ENCODE assay signal across 1 cellular context in the genomic region with DNA sequence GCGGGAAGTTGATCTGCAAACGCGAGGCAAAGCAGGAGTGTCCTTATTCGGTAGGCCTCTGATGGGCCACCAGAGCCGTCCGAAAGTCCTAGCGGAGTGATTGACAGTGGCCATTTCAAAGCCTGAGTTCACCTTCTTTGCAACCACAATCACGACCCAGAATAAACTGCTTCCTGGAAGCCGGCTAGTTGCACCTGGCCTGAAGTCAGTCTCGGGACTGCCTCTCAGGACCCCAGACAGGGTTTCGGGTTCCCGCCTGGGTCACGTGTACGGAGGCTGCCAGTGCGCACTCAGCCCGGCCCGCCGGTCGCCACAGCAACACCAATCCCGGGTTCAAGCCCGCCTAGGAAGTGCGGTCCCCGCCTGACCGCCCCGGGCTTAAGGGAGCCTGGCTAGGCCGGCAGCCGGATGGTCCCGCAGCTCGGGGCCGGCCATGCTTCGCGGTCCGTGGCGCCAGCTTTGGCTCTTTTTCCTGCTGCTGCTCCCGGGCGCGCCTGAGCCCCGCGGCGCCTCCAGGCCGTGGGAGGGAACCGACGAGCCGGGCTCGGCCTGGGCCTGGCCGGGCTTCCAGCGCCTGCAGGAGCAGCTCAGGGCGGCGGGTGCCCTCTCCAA.
TF ChIP-seq lines count a peak whose summit lies in the region.

A gene with protein sequence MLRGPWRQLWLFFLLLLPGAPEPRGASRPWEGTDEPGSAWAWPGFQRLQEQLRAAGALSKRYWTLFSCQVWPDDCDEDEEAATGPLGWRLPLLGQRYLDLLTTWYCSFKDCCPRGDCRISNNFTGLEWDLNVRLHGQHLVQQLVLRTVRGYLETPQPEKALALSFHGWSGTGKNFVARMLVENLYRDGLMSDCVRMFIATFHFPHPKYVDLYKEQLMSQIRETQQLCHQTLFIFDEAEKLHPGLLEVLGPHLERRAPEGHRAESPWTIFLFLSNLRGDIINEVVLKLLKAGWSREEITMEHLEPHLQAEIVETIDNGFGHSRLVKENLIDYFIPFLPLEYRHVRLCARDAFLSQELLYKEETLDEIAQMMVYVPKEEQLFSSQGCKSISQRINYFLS (plus strand): TSS at position 375 of the 612 bp plus-strand sequence. CDS start 59 bp downstream, at position 434.

TF ChIP-seq in GM12878, 131 proteins besides CTCF, POLR2A, EP300 and RAD21 (continued from another document and continues in another):
- TF ChIP-seq, protein P1, sequence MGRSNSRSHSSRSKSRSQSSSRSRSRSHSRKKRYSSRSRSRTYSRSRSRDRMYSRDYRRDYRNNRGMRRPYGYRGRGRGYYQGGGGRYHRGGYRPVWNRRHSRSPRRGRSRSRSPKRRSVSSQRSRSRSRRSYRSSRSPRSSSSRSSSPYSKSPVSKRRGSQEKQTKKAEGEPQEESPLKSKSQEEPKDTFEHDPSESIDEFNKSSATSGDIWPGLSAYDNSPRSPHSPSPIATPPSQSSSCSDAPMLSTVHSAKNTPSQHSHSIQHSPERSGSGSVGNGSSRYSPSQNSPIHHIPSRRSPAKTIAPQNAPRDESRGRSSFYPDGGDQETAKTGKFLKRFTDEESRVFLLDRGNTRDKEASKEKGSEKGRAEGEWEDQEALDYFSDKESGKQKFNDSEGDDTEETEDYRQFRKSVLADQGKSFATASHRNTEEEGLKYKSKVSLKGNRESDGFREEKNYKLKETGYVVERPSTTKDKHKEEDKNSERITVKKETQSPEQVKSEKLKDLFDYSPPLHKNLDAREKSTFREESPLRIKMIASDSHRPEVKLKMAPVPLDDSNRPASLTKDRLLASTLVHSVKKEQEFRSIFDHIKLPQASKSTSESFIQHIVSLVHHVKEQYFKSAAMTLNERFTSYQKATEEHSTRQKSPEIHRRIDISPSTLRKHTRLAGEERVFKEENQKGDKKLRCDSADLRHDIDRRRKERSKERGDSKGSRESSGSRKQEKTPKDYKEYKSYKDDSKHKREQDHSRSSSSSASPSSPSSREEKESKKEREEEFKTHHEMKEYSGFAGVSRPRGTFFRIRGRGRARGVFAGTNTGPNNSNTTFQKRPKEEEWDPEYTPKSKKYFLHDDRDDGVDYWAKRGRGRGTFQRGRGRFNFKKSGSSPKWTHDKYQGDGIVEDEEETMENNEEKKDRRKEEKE (IDR thresholded peaks at IDR 0.05), result no peak
- TF ChIP-seq POU2F2 (IDR thresholded peaks at IDR 0.05; ENCODE audit: borderline replicate concordance, low read depth, low read length) (no peak; the same call in 2 of the 3 replicates), SPI1 (IDR thresholded peaks at IDR 0.05; ENCODE audit: borderline replicate concordance, insufficient read depth, low read depth, low read length) (no peak), MEF2A (IDR thresholded peaks at IDR 0.05; ENCODE audit: insufficient read depth, low read depth, low read length) (peak; percentile 53; the same call in 1 of the 2 replicates), CBX3 (IDR thresholded peaks at IDR 0.05; ENCODE audit: borderline replicate concordance, low read depth) (no peak), IRF4 (IDR thresholded peaks at IDR 0.05; ENCODE audit: low read depth, low read length) (no peak), YY1 (IDR thresholded peaks at IDR 0.05; ENCODE audit: low read depth, low read length) (peak; percentile 88), CHD1 (IDR thresholded peaks at IDR 0.05; ENCODE audit: low read depth, low read length) (no peak), NR2C1 (IDR thresholded peaks at IDR 0.05) (no peak), EED (IDR thresholded peaks at IDR 0.05; ENCODE audit: low read depth) (0 out of 2 replicates have a peak, but pooled peaks have one; percentile 43), RBBP5 (conservative IDR thresholded peaks at IDR 0.05) (no peak), BHLHE40 (IDR thresholded peaks at IDR 0.05; ENCODE audit: borderline replicate concordance in 1 of 2, low read depth in 2 of 2, low read length in 1 of 2) (peak; percentile 87 to 94), ASH2L (IDR thresholded peaks at IDR 0.05; ENCODE audit: borderline replicate concordance, low read depth) (no peak), JUND (IDR thresholded peaks at IDR 0.05; ENCODE audit: low read depth, low read length) (no peak), CBFB (IDR thresholded peaks at IDR 0.05; ENCODE audit: low read depth) (peak; percentile 93), TCF3 (IDR thresholded peaks at IDR 0.05; ENCODE audit: borderline replicate concordance, insufficient read depth, low read depth, low read length) (peak; percentile 70; the same call in 1 of the 2 replicates), YBX1 (IDR thresholded peaks at IDR 0.05) (no peak), BRCA1 (IDR thresholded peaks at IDR 0.05; ENCODE audit: low read depth, low read length) (no peak), RELA (IDR thresholded peaks at IDR 0.05; ENCODE audit: borderline replicate concordance, partially characterized antibody) (no peak), CEBPB (IDR thresholded peaks at IDR 0.05; ENCODE audit: borderline replicate concordance in 1 of 2, low read depth in 2 of 2, low read length in 2 of 2) (no peak), MYB (IDR thresholded peaks at IDR 0.05; ENCODE audit: borderline replicate concordance, low read depth, low read length) (no peak), POLR2AphosphoS5 (IDR thresholded peaks at IDR 0.05; ENCODE audit: low read length) (peak; percentile 82), MYC (IDR thresholded peaks at IDR 0.05; ENCODE audit: insufficient read depth, insufficient read length, insufficient replicate concordance, low read length, severe bottlenecking) (no peak), NRF1 (conservative IDR thresholded peaks at IDR 0.05; ENCODE audit: low read depth, low read length) (peak; percentile 20; the same call in 1 of the 2 replicates), GABPA (IDR thresholded peaks at IDR 0.05; ENCODE audit: low read depth) (no peak), TARDBP (IDR thresholded peaks at IDR 0.05; ENCODE audit: borderline replicate concordance) (no peak), SIX5 (IDR thresholded peaks at IDR 0.05; ENCODE audit: low read depth, low read length, severe bottlenecking) (peak; percentile 4)
- TF ChIP-seq, protein P2, sequence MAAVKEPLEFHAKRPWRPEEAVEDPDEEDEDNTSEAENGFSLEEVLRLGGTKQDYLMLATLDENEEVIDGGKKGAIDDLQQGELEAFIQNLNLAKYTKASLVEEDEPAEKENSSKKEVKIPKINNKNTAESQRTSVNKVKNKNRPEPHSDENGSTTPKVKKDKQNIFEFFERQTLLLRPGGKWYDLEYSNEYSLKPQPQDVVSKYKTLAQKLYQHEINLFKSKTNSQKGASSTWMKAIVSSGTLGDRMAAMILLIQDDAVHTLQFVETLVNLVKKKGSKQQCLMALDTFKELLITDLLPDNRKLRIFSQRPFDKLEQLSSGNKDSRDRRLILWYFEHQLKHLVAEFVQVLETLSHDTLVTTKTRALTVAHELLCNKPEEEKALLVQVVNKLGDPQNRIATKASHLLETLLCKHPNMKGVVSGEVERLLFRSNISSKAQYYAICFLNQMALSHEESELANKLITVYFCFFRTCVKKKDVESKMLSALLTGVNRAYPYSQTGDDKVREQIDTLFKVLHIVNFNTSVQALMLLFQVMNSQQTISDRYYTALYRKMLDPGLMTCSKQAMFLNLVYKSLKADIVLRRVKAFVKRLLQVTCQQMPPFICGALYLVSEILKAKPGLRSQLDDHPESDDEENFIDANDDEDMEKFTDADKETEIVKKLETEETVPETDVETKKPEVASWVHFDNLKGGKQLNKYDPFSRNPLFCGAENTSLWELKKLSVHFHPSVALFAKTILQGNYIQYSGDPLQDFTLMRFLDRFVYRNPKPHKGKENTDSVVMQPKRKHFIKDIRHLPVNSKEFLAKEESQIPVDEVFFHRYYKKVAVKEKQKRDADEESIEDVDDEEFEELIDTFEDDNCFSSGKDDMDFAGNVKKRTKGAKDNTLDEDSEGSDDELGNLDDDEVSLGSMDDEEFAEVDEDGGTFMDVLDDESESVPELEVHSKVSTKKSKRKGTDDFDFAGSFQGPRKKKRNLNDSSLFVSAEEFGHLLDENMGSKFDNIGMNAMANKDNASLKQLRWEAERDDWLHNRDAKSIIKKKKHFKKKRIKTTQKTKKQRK (IDR thresholded peaks at IDR 0.05; ENCODE audit: low read depth, low read length), result no peak
- TF ChIP-seq, protein P3, sequence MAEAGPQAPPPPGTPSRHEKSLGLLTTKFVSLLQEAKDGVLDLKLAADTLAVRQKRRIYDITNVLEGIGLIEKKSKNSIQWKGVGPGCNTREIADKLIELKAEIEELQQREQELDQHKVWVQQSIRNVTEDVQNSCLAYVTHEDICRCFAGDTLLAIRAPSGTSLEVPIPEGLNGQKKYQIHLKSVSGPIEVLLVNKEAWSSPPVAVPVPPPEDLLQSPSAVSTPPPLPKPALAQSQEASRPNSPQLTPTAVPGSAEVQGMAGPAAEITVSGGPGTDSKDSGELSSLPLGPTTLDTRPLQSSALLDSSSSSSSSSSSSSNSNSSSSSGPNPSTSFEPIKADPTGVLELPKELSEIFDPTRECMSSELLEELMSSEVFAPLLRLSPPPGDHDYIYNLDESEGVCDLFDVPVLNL (IDR thresholded peaks at IDR 0.05; ENCODE audit: low read depth, low read length), result peak; percentile 62; the same call in 1 of the 2 replicates
- TF ChIP-seq, protein P4, sequence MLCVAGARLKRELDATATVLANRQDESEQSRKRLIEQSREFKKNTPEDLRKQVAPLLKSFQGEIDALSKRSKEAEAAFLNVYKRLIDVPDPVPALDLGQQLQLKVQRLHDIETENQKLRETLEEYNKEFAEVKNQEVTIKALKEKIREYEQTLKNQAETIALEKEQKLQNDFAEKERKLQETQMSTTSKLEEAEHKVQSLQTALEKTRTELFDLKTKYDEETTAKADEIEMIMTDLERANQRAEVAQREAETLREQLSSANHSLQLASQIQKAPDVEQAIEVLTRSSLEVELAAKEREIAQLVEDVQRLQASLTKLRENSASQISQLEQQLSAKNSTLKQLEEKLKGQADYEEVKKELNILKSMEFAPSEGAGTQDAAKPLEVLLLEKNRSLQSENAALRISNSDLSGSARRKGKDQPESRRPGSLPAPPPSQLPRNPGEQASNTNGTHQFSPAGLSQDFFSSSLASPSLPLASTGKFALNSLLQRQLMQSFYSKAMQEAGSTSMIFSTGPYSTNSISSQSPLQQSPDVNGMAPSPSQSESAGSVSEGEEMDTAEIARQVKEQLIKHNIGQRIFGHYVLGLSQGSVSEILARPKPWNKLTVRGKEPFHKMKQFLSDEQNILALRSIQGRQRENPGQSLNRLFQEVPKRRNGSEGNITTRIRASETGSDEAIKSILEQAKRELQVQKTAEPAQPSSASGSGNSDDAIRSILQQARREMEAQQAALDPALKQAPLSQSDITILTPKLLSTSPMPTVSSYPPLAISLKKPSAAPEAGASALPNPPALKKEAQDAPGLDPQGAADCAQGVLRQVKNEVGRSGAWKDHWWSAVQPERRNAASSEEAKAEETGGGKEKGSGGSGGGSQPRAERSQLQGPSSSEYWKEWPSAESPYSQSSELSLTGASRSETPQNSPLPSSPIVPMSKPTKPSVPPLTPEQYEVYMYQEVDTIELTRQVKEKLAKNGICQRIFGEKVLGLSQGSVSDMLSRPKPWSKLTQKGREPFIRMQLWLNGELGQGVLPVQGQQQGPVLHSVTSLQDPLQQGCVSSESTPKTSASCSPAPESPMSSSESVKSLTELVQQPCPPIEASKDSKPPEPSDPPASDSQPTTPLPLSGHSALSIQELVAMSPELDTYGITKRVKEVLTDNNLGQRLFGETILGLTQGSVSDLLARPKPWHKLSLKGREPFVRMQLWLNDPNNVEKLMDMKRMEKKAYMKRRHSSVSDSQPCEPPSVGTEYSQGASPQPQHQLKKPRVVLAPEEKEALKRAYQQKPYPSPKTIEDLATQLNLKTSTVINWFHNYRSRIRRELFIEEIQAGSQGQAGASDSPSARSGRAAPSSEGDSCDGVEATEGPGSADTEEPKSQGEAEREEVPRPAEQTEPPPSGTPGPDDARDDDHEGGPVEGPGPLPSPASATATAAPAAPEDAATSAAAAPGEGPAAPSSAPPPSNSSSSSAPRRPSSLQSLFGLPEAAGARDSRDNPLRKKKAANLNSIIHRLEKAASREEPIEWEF (IDR thresholded peaks at IDR 0.05; ENCODE audit: insufficient replicate concordance, low read depth, low read length), result no peak
- TF ChIP-seq, protein P5, sequence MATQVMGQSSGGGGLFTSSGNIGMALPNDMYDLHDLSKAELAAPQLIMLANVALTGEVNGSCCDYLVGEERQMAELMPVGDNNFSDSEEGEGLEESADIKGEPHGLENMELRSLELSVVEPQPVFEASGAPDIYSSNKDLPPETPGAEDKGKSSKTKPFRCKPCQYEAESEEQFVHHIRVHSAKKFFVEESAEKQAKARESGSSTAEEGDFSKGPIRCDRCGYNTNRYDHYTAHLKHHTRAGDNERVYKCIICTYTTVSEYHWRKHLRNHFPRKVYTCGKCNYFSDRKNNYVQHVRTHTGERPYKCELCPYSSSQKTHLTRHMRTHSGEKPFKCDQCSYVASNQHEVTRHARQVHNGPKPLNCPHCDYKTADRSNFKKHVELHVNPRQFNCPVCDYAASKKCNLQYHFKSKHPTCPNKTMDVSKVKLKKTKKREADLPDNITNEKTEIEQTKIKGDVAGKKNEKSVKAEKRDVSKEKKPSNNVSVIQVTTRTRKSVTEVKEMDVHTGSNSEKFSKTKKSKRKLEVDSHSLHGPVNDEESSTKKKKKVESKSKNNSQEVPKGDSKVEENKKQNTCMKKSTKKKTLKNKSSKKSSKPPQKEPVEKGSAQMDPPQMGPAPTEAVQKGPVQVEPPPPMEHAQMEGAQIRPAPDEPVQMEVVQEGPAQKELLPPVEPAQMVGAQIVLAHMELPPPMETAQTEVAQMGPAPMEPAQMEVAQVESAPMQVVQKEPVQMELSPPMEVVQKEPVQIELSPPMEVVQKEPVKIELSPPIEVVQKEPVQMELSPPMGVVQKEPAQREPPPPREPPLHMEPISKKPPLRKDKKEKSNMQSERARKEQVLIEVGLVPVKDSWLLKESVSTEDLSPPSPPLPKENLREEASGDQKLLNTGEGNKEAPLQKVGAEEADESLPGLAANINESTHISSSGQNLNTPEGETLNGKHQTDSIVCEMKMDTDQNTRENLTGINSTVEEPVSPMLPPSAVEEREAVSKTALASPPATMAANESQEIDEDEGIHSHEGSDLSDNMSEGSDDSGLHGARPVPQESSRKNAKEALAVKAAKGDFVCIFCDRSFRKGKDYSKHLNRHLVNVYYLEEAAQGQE (IDR thresholded peaks at IDR 0.05; ENCODE audit: low read depth, low read length), result no peak
- TF ChIP-seq, protein P6, sequence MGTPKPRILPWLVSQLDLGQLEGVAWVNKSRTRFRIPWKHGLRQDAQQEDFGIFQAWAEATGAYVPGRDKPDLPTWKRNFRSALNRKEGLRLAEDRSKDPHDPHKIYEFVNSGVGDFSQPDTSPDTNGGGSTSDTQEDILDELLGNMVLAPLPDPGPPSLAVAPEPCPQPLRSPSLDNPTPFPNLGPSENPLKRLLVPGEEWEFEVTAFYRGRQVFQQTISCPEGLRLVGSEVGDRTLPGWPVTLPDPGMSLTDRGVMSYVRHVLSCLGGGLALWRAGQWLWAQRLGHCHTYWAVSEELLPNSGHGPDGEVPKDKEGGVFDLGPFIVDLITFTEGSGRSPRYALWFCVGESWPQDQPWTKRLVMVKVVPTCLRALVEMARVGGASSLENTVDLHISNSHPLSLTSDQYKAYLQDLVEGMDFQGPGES (IDR thresholded peaks at IDR 0.05), result no peak
- TF ChIP-seq, protein P7, sequence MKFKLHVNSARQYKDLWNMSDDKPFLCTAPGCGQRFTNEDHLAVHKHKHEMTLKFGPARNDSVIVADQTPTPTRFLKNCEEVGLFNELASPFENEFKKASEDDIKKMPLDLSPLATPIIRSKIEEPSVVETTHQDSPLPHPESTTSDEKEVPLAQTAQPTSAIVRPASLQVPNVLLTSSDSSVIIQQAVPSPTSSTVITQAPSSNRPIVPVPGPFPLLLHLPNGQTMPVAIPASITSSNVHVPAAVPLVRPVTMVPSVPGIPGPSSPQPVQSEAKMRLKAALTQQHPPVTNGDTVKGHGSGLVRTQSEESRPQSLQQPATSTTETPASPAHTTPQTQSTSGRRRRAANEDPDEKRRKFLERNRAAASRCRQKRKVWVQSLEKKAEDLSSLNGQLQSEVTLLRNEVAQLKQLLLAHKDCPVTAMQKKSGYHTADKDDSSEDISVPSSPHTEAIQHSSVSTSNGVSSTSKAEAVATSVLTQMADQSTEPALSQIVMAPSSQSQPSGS (IDR thresholded peaks at IDR 0.05; ENCODE audit: low read length), result 0 out of 2 replicates have a peak, but pooled peaks have one; percentile 18
